8 cellular contexts compared by ENCODE assay signal in genomic region chr12:2291182-2291832, GRCh38.
A peak's percentile ranks its signal among the peaks of the same experiment; 100 is the strongest.
DNase-seq lines count a peak whose midpoint lies in the region; ATAC-seq and TF ChIP-seq lines count a peak whose summit lies in the region.

No MANE protein-coding gene starts in this region.

- no peaks in the 10 kb centered on the region for H3K36me3 Mint-ChIP-seq in activated naive CD8-positive, alpha-beta T cell treated with anti-CD3 and anti-CD28 coated beads, Interleukin-2, amount 50 U/mL, for 24 hours (ENCODE audit: low read depth)

- H3K27ac Mint-ChIP-seq in activated naive CD8-positive, alpha-beta T cell treated with anti-CD3 and anti-CD28 coated beads, Interleukin-2, amount 50 U/mL, for 24 hours, result no peak overlapping the region

- no peak overlapping the region for H3K27ac ChIP-seq in suprapubic skin

- H3K36me3 ChIP-seq in kidney epithelial cell (ENCODE audit: control insufficient read depth, insufficient read depth, low read length), result no peaks in the 10 kb centered on the region
- no peaks in the 10 kb centered on the region for H3K36me3 ChIP-seq in suprapubic skin

- ATAC-seq in activated naive CD8-positive, alpha-beta T cell treated with anti-CD3 and anti-CD28 coated beads, Interleukin-2, amount 50 U/mL, for 24 hours, result no peak
- ATAC-seq in HG03378 (IDR thresholded peaks at IDR 0.05; ENCODE audit: unreplicated experiment), result no peak

- H3K27me3 ChIP-seq in kidney epithelial cell (ENCODE audit: control insufficient read depth, insufficient read depth, low read length) (no peaks in the 10 kb centered on the region), suprapubic skin (peaks cover 4% of the 10 kb centered on the region)

- no peak overlapping the region for H3K4me3 ChIP-seq in GM12865 (ENCODE audit: low read depth, low read length)
- H3K4me3 ChIP-seq in kidney epithelial cell (ENCODE audit: low read depth, low read length), result no peak overlapping the region
- H3K4me3 ChIP-seq in suprapubic skin, result no peak overlapping the region

- peaks cover 21% of the 10 kb centered on the region for H3K4me1 ChIP-seq in suprapubic skin

- peak; percentile 34 to 46 for DNase-seq in AML-193 (lab: John Stamatoyannopoulos, UW)
- DNase-seq in GM12865 (ENCODE audit: low read depth), result peak; percentile 78
- peak; percentile 24 for DNase-seq in NCI-H345 treated with DMSO at 0.1 percent for 48 hours (lab: John Stamatoyannopoulos, UW; ENCODE audit: unreplicated experiment)
- DNase-seq in activated naive CD8-positive, alpha-beta T cell treated with anti-CD3 and anti-CD28 coated beads, Interleukin-2, amount 50 U/mL, for 24 hours, result peak; percentile 28
- DNase-seq in kidney epithelial cell (ENCODE audit: low read depth), result no peak
- DNase-seq in suprapubic skin (ENCODE audit: low spot score in 2 of 2), result no peak
- no peak for DNase-seq in ureter (ENCODE audit: low spot score)

- H3K9me3 ChIP-seq in suprapubic skin, result no peaks in the 10 kb centered on the region

- TF ChIP-seq EP300 in suprapubic skin (IDR thresholded peaks at IDR 0.05), result no peak

- H3K4me1 Mint-ChIP-seq in activated naive CD8-positive, alpha-beta T cell treated with anti-CD3 and anti-CD28 coated beads, Interleukin-2, amount 50 U/mL, for 24 hours, result peaks cover 13% of the 10 kb centered on the region

- TF ChIP-seq POLR2A in suprapubic skin (IDR thresholded peaks at IDR 0.05), result no peak

- H3K9me3 Mint-ChIP-seq in activated naive CD8-positive, alpha-beta T cell treated with anti-CD3 and anti-CD28 coated beads, Interleukin-2, amount 50 U/mL, for 24 hours, result no peaks in the 10 kb centered on the region

- TF ChIP-seq CTCF in GM12865 (IDR thresholded peaks at IDR 0.05; ENCODE audit: insufficient read depth, low read depth, low read length, missing control alignments) (peak; percentile 80), kidney epithelial cell (IDR thresholded peaks at IDR 0.05; ENCODE audit: insufficient read depth, low read length, poor library complexity, severe bottlenecking) (peak; percentile 74), suprapubic skin (IDR thresholded peaks at IDR 0.05) (peak; percentile 11 to 52)

- H3K27me3 Mint-ChIP-seq in activated naive CD8-positive, alpha-beta T cell treated with anti-CD3 and anti-CD28 coated beads, Interleukin-2, amount 50 U/mL, for 24 hours, result peaks cover 5% of the 10 kb centered on the region

- 80% methylated on average over 15 of the region's 15 CpGs for WGBS in suprapubic skin

- H3K4me3 Mint-ChIP-seq in activated naive CD8-positive, alpha-beta T cell treated with anti-CD3 and anti-CD28 coated beads, Interleukin-2, amount 50 U/mL, for 24 hours, result no peak overlapping the region

Comparison
In these comparisons a context has a peak if more than half of its experiments do, and no peak if none do; other contexts are left out.
1. DNase-seq: peak in AML-193 (2 of 2), GM12865 (single experiment), NCI-H345 treated with DMSO at 0.1 percent for 48 hours (single experiment) and activated naive CD8-positive, alpha-beta T cell treated with anti-CD3 and anti-CD28 coated beads, Interleukin-2, amount 50 U/mL, for 24 hours (single experiment); none in kidney epithelial cell (single experiment), suprapubic skin (0 of 2) and ureter (single experiment).
2. Peak in every context shown above with its lines, with median percentiles within 50 percentile points of each other: CTCF ChIP-seq.